ENCODE assay signal across 8 cellular contexts in genomic region chr1:113753333-113753732, GRCh38. TPM values are rescaled to one million over a fixed set of nuclear protein-coding genes. Genes with fewer than 3 reads are reported as not detected.
A peak's percentile ranks its signal among the peaks of the same experiment; 100 is the strongest.
DNase-seq lines count a peak whose midpoint lies in the region; ATAC-seq, FAIRE-seq and TF ChIP-seq lines count a peak whose summit lies in the region.
"Not testable (repeated sequence)": the region's sequence is repeated elsewhere in the genome, so short reads cannot be mapped to it uniquely, and the experiment has no call there.

No MANE protein-coding gene starts in this region.

- not testable (repeated sequence) for TF ChIP-seq RAD21 in K562 (CRISPR knock-in tag; conservative IDR thresholded peaks at IDR 0.05 in 1 of 2, IDR thresholded peaks at IDR 0.05 in 1 of 2)

- H3K4me1 ChIP-seq in Loucy (ENCODE audit: insufficient read depth, low read length, poor library complexity, severe bottlenecking) = peaks cover 21% of the 10 kb centered on the region
- peaks cover 5 to 14% of the 10 kb centered on the region in 2 experiments for H3K4me1 ChIP-seq in K562 (replicated peaks in 1 of 2; ENCODE audit: control insufficient read depth in 2 of 2, insufficient read depth in 2 of 2, low read length in 2 of 2)

- H3K27ac Mint-ChIP-seq in neural crest cell (ENCODE audit: unreplicated experiment) = not testable (repeated sequence)

- H3K27me3 ChIP-seq in Loucy (ENCODE audit: insufficient read depth, low read length, poor library complexity, severe bottlenecking); K562 (ENCODE audit: control insufficient read depth in 2 of 2, insufficient read depth in 2 of 2, low read length in 2 of 2): not testable (repeated sequence)

- not testable (repeated sequence) for H3K9me1 ChIP-seq in K562 (ENCODE audit: control insufficient read depth, insufficient read depth, low read length)

- H3K27me3 Mint-ChIP-seq in neural crest cell (ENCODE audit: low read depth) = not testable (repeated sequence)

- ATAC-seq in GM19351 (IDR thresholded peaks at IDR 0.05; ENCODE audit: unreplicated experiment) = peak; percentile 48
- peak; percentile 43 for ATAC-seq in GM21360 (IDR thresholded peaks at IDR 0.05; ENCODE audit: unreplicated experiment)
- peak; percentile 51 for ATAC-seq in HG02610 (IDR thresholded peaks at IDR 0.05; ENCODE audit: unreplicated experiment)
- peak; percentile 43 for ATAC-seq in HG02884 (IDR thresholded peaks at IDR 0.05; ENCODE audit: unreplicated experiment)
- ATAC-seq in K562 = not testable (repeated sequence)

- not testable (repeated sequence) for H2AFZ ChIP-seq in Loucy (ENCODE audit: low read length); K562 (ENCODE audit: low read depth, low read length)

- 91% methylated on average over 6 of the region's 6 CpGs for WGBS in K562 (ENCODE audit: insufficient coverage, low coverage, missing lambda C conversion rate)

- TF ChIP-seq POLR2A in K562 (conservative IDR thresholded peaks at IDR 0.05) = not testable (repeated sequence)

- not testable (repeated sequence) for FAIRE-seq in K562 (lab: Jason Lieb, UNC)

- POLR2A ChIA-PET in K562 (lab: Yijun Ruan, JAX) = interaction anchor here (0.7 to 1.1 kb wide), 2 partner anchors 10 to 16 kb away, joined by 4 read pairs; no protein-coding TSS in a partner anchor

- peaks cover 38% of the 10 kb centered on the region for H3K4me1 Mint-ChIP-seq in neural crest cell

- H3K4me2 ChIP-seq in Loucy (ENCODE audit: low read depth, low read length, poor library complexity, severe bottlenecking) = peak overlapping the region; percentile 36
- not testable (repeated sequence) for H3K4me2 ChIP-seq in K562 (ENCODE audit: insufficient read depth, low read length)

- H3F3A ChIP-seq in Loucy (ENCODE audit: low read depth) = not testable (repeated sequence)

- H3K9me3 ChIP-seq in Loucy (ENCODE audit: insufficient read depth, low read depth, low read length); K562 (replicated peaks; ENCODE audit: control insufficient read depth, insufficient read depth, low read depth, low read length): not testable (repeated sequence)

- H4K20me1 ChIP-seq in Loucy (ENCODE audit: insufficient read depth, low read length, poor library complexity, severe bottlenecking); K562 (replicated peaks; ENCODE audit: control insufficient read depth, insufficient read depth, low read length): not testable (repeated sequence)

- TF ChIP-seq EP300 in K562 (IDR thresholded peaks at IDR 0.05; ENCODE audit: low read length) = not testable (repeated sequence)

- H3K79me2 ChIP-seq in Loucy (ENCODE audit: insufficient read depth, low read length) (peaks cover 50% of the 10 kb centered on the region), K562 (ENCODE audit: control insufficient read depth, insufficient read depth, low read length) (peaks cover 28% of the 10 kb centered on the region)

- peaks cover 14% of the 10 kb centered on the region for H3K36me3 Mint-ChIP-seq in neural crest cell (ENCODE audit: low read depth)

- not testable (repeated sequence) for H3K9me3 Mint-ChIP-seq in neural crest cell

- TF ChIP-seq CTCF in GM12865 (IDR thresholded peaks at IDR 0.05; ENCODE audit: insufficient read depth, low read depth, low read length, missing control alignments); Loucy (conservative IDR thresholded peaks at IDR 0.05; ENCODE audit: low read length); K562 (IDR thresholded peaks at IDR 0.05 in 2 of 3, conservative IDR thresholded peaks at IDR 0.05 in 1 of 3; ENCODE audit: insufficient read depth in 2 of 3, low read depth in 1 of 3, low read length in 3 of 3); neural crest cell (conservative IDR thresholded peaks at IDR 0.05): not testable (repeated sequence)

- not testable (repeated sequence) for BruUV-seq in K562 (replicated peaks; lab: Mats Ljungman, UMichigan)

- H3K27ac ChIP-seq in K562 (ENCODE audit: extremely low read depth, low read depth, low read length) = not testable (repeated sequence)

- H3K9me2 ChIP-seq in Loucy (replicated peaks; ENCODE audit: low read depth, low read length) = not testable (repeated sequence)

- peak; percentile 10 for DNase-seq in GM12865 (ENCODE audit: low read depth)
- DNase-seq in K562 (ENCODE audit: extremely low read depth in 1 of 4, low spot score in 3 of 4); neural crest cell (ENCODE audit: low read depth, low spot score): not testable (repeated sequence)

- H3K9ac ChIP-seq in Loucy (ENCODE audit: low read depth, low read length, poor library complexity, severe bottlenecking); K562 (ENCODE audit: insufficient read depth in 1 of 2, low read depth in 2 of 2, low read length in 2 of 2): not testable (repeated sequence)

- intact Hi-C loops in K562 (cut with micrococcal nuclease) = loop anchor here (10.0 kb wide), 1 partner anchor 181 kb away; no protein-coding TSS in a partner anchor

- not testable (repeated sequence) for H3K4me3 ChIP-seq in GM12865 (ENCODE audit: low read depth, low read length); Loucy (ENCODE audit: low read length, poor library complexity, severe bottlenecking); K562

- CTCF ChIA-PET in K562 (lab: Yijun Ruan, JAX; ENCODE audit: low intra/inter-chr PET ratio) = not testable (repeated sequence)

- in situ Hi-C loops in K562 (cut with MboI) = not testable (repeated sequence)

- H3K36me3 ChIP-seq in Loucy (ENCODE audit: insufficient read depth, low read length) = not testable (repeated sequence)
- H3K36me3 ChIP-seq in K562 (ENCODE audit: control insufficient read depth, insufficient read depth, low read length) = peaks cover 49% of the 10 kb centered on the region; the same call in 2 of the 3 replicates

- H3K4me3 Mint-ChIP-seq in neural crest cell = peak overlapping the region; percentile 6

TF ChIP-seq in K562, 482 proteins besides CTCF, POLR2A, EP300 and RAD21:
- 0 out of 2 replicates have a peak, but pooled peaks have one; percentile 28 for TF ChIP-seq NR2C2 (CRISPR knock-in tag; IDR thresholded peaks at IDR 0.05)
- not testable (repeated sequence) for TF ChIP-seq NR2C2 (tag; IDR thresholded peaks at IDR 0.05)

RNA-seq across cellular contexts. Expression of gene PHTF1, which starts 6.0 kb away (rescaled TPM):
- 44.6 and 91.3 TPM in 2 replicates for total RNA-seq in K562 (2011; cell fraction: chromatin; rRNA removed; ENCODE audit: low replicate concordance)
- total RNA-seq in K562 (2011; cell fraction: nucleolus; rRNA removed) = 26.8 and 37.5 TPM in 2 replicates
- 55.9 and 69.6 TPM in 2 replicates for total RNA-seq in K562 (2011; cell fraction: nucleoplasm; rRNA removed)
- total RNA-seq in K562 (2014; rRNA removed) = 20.4 and 20.6 TPM in 2 replicates
- 28.8 and 32.0 TPM in 2 replicates for total RNA-seq in K562 (2014; rRNA removed; fragmentation: Illumina TruSeq; extraction: Trizol)
- total RNA-seq in K562 (2015; rRNA removed; fragmentation: Illumina TruSeq; extraction: Trizol) = 34.4 and 36.2 TPM in 2 replicates
- 26.9 and 28.8 TPM in 2 replicates for total RNA-seq in K562 (2021)
- 14.7 and 23.0 TPM in 2 replicates for polyA plus RNA-seq in K562 (2011; rRNA removed)
- 9.9 and 11.3 TPM in 2 replicates for polyA plus RNA-seq in K562 (2011; cell fraction: cytosol; rRNA removed)
- polyA plus RNA-seq in K562 (2011; cell fraction: nucleus; rRNA removed) = 12.9 and 14.7 TPM in 2 replicates
- 22.7 and 25.8 TPM in 2 replicates for polyA plus RNA-seq in K562 (2012)
- 20.7 and 22.5 TPM in 2 replicates for polyA plus RNA-seq in K562 (2014; fragmentation: Illumina TruSeq; extraction: Trizol)
- polyA plus RNA-seq in K562 (2014; fragmentation: Nextera tagmentation; extraction: Ambion mirVana) = 10 to 100 TPM in 1 of 2 experiments, 1 to 10 TPM in 1; 8.4 to 10.8 TPM
- polyA plus RNA-seq in K562 (2014; rRNA removed) = 20.9 and 23.8 TPM in 2 replicates
- 23.9 and 29.9 TPM in 2 replicates for polyA minus RNA-seq in K562 (2011; rRNA and poly(A)+ RNA removed)
- 11.5 and 15.3 TPM in 2 replicates for polyA minus RNA-seq in K562 (2011; cell fraction: cytosol; rRNA and poly(A)+ RNA removed)
- 25.3 and 30.5 TPM in 2 replicates for polyA minus RNA-seq in K562 (2011; cell fraction: nucleus; rRNA and poly(A)+ RNA removed)
- 48.5 and 50.2 TPM in 2 replicates for total RNA-seq in neural crest cell

RNA-seq across cellular contexts. Expression of gene RSBN1, which starts 58.9 kb away (rescaled TPM):
- total RNA-seq in K562 (2011; cell fraction: chromatin; rRNA removed; ENCODE audit: low replicate concordance) = 20.7 and 44.4 TPM in 2 replicates
- total RNA-seq in K562 (2011; cell fraction: nucleolus; rRNA removed) = 13.0 and 14.0 TPM in 2 replicates
- 15.7 and 19.8 TPM in 2 replicates for total RNA-seq in K562 (2011; cell fraction: nucleoplasm; rRNA removed)
- total RNA-seq in K562 (2014; rRNA removed) (12.6 and 13.7 TPM in 2 replicates), K562 (2014; rRNA removed; fragmentation: Illumina TruSeq; extraction: Trizol) (15.4 and 17.2 TPM in 2 replicates), K562 (2015; rRNA removed; fragmentation: Illumina TruSeq; extraction: Trizol) (17.2 and 18.2 TPM in 2 replicates), K562 (2021) (17.6 and 20.3 TPM in 2 replicates), neural crest cell (26.8 and 31.1 TPM in 2 replicates)
- polyA plus RNA-seq in K562 (2011; rRNA removed) (20.7 and 24.3 TPM in 2 replicates), K562 (2014; fragmentation: Illumina TruSeq; extraction: Trizol) (12.2 and 12.6 TPM in 2 replicates), K562 (2014; fragmentation: Nextera tagmentation; extraction: Ambion mirVana) (10 to 100 TPM in 1 of 2 experiments, 1 to 10 TPM in 1; 4.5 to 13.0 TPM), K562 (2014; rRNA removed) (7.2 and 10.2 TPM in 2 replicates)
- polyA plus RNA-seq in K562 (2011; cell fraction: cytosol; rRNA removed) = 8.9 and 9.2 TPM in 2 replicates
- polyA plus RNA-seq in K562 (2011; cell fraction: nucleus; rRNA removed) = 13.6 and 25.6 TPM in 2 replicates
- polyA plus RNA-seq in K562 (2012) = 9.9 and 11.2 TPM in 2 replicates
- polyA minus RNA-seq in K562 (2011; rRNA and poly(A)+ RNA removed) = 149 and 167 TPM in 2 replicates
- 21.8 and 29.6 TPM in 2 replicates for polyA minus RNA-seq in K562 (2011; cell fraction: cytosol; rRNA and poly(A)+ RNA removed)
- 16.6 and 29.9 TPM in 2 replicates for polyA minus RNA-seq in K562 (2011; cell fraction: nucleus; rRNA and poly(A)+ RNA removed)
